In the genomic region with DNA sequence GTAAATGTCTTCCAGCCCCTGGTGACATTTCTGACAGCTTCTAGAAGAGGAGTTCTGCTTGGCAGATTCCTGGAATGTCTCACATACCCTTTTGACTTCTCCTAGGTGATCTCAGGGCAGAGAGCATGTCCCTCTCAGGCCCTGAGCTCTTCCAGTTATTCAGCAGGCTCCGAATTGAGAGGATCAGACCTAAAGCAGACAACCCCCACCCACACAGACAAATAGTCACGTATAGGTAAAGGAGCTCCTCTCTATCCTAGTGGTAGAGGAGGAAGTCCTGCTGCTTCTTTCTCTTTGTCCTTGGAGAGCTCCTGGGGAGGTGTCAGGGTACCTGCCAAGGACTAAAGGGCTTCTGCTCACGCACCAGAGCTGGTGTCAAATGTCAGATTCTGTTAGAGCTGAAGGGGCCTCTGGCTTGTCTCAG, we compare ENCODE assay signal across 12 cellular contexts.
"Had no signal": no experiment of that assay in that cellular context is flagged by ENCODE, and none has a peak within 500 bp of the region (broad histone marks: within the 10 kb centered on the region; RNA-seq: fewer than 3 reads in every experiment).

No MANE protein-coding gene starts in this region.

- H3K9me3 ChIP-seq: left ventricle myocardium inferior, ovary, stomach, thoracic aorta had no signal

- H3K27ac ChIP-seq: left ventricle myocardium inferior, ovary, stomach, thoracic aorta had no signal

- ATAC-seq: activated CD8-positive, alpha-beta T cell treated with anti-CD3 and anti-CD28 coated beads, Interleukin-2, amount 10 ng/mL, durations not matched to agents 7 days and 5 days had no signal

- H3K9me3 Mint-ChIP-seq: activated naive CD4-positive, alpha-beta T cell treated with anti-CD3 and anti-CD28 coated beads for 36 hours had no signal

- H3K4me3 Mint-ChIP-seq: activated CD8-positive, alpha-beta T cell treated with anti-CD3 and anti-CD28 coated beads, Interleukin-2, amount 10 ng/mL, durations not matched to agents 7 days and 5 days; activated naive CD4-positive, alpha-beta T cell treated with anti-CD3 and anti-CD28 coated beads for 36 hours had no signal

- H3K36me3 ChIP-seq: left ventricle myocardium inferior, ovary, stomach, thoracic aorta had no signal

- H3K4me1 ChIP-seq: left ventricle myocardium inferior, stomach had no signal

- DNase-seq: activated CD4-positive, alpha-beta T cell treated with anti-CD3 and anti-CD28 coated beads for 48 hours; activated CD8-positive, alpha-beta memory T cell treated with anti-CD3 and anti-CD28 coated beads, Interleukin-2, amount 50 U/mL, for 48 hours; activated CD8-positive, alpha-beta T cell treated with anti-CD3 and anti-CD28 coated beads, Interleukin-2, amount 10 ng/mL, durations not matched to agents 7 days and 5 days; activated naive CD4-positive, alpha-beta T cell treated with anti-CD3 and anti-CD28 coated beads for 36 hours; left ventricle myocardium inferior; mesenchymal stem cell; ovary; stimulated activated CD4-positive, alpha-beta T cell treated with anti-CD3 and anti-CD28 coated beads, Interleukin-15, amount 100 ng/mL, for 24 hours; stimulated activated CD4-positive, alpha-beta T cell treated with anti-CD3 and anti-CD28 coated beads, Interleukin-4, amount 100 ng/mL, for 24 hours; stomach; T-helper 1 cell had no signal

- H3K4me3 ChIP-seq: left ventricle myocardium inferior, ovary, stomach, thoracic aorta had no signal

- H3K27ac Mint-ChIP-seq: activated CD8-positive, alpha-beta T cell treated with anti-CD3 and anti-CD28 coated beads, Interleukin-2, amount 10 ng/mL, durations not matched to agents 7 days and 5 days; activated naive CD4-positive, alpha-beta T cell treated with anti-CD3 and anti-CD28 coated beads for 36 hours had no signal

- H3K27me3 ChIP-seq: ovary had no signal
